31 cellular contexts compared by ENCODE assay signal in genomic region chr9:28079677-28080076, GRCh38.
"Had no signal": no experiment of that assay in that cellular context is flagged by ENCODE, and none has a peak within 500 bp of the region (broad histone marks: within the 10 kb centered on the region; RNA-seq: fewer than 3 reads in every experiment).

No MANE protein-coding gene starts in this region.

- H3K27ac ChIP-seq: adrenal gland, ascending aorta, body of pancreas, brain microvascular endothelial cell, breast epithelium, cardiac muscle cell had no signal

- FAIRE-seq: astrocyte, bronchial epithelial cell had no signal

- H3K4me3 ChIP-seq: adrenal gland, ascending aorta, body of pancreas, breast epithelium, cardiac muscle cell had no signal

- DNase-seq: activated effector memory CD4-positive, alpha-beta T cell treated with anti-CD3 and anti-CD28 coated beads, Interleukin-2, amount 50 U/mL, for 16 hours; activated effector memory CD4-positive, alpha-beta T cell treated with Interleukin-2 at 50 U/mL for 16 hours; activated gamma-delta T cell; activated gamma-delta T cell treated with Interleukin-2 at 50 U/mL for 16 hours; activated naive CD4-positive, alpha-beta T cell; activated naive CD4-positive, alpha-beta T cell treated with anti-CD3 and anti-CD28 coated beads for 36 hours; activated naive CD4-positive, alpha-beta T cell treated with anti-CD3 and anti-CD28 coated beads, Interleukin-2, amount 10 ng/mL, durations not matched to agents 7 days and 5 days; activated naive CD4-positive, alpha-beta T cell treated with Interleukin-2 at 50 U/mL for 16 hours; activated naive CD8-positive, alpha-beta T cell treated with anti-CD3 and anti-CD28 coated beads for 36 hours; activated naive CD8-positive, alpha-beta T cell treated with anti-CD3 and anti-CD28 coated beads, Interleukin-2, amount 10 ng/mL, durations not matched to agents 7 days and 5 days; activated naive CD8-positive, alpha-beta T cell treated with anti-CD3 and anti-CD28 coated beads, Interleukin-2, amount 50 U/mL, for 24 hours; activated T-cell treated with anti-CD3 and anti-CD28 coated beads for 4 hours; activated T-cell treated with anti-CD3 and anti-CD28 coated beads, Interleukin-2, amount 50 U/mL, for 1 hour; activated T-cell treated with anti-CD3 and anti-CD28 coated beads, Interleukin-2, amount 50 U/mL, for 24 hours; activated T-cell treated with anti-CD3 and anti-CD28 coated beads, Interleukin-2, amount 50 U/mL, for 4 hours; activated T-cell treated with anti-CD3 and anti-CD28 coated beads, Interleukin-2, amount 50 U/mL, for 48 hours; activated T-cell treated with anti-CD3 and anti-CD28 coated beads, Interleukin-2, amount 50 U/mL, for 72 hours; adrenal gland; amniotic stem cell; amygdala; aorta; body of pancreas; brain microvascular endothelial cell; caudate nucleus; central memory CD4-positive, alpha-beta T cell; cerebellar nuclear complex had no signal

- H3K27me3 ChIP-seq: adrenal gland, ascending aorta, body of pancreas, brain microvascular endothelial cell, breast epithelium, cardiac muscle cell had no signal

- H3K9me3 ChIP-seq: adrenal gland, ascending aorta, body of pancreas, breast epithelium had no signal

- H3K36me3 ChIP-seq: adrenal gland, ascending aorta, brain microvascular endothelial cell, breast epithelium, cardiac muscle cell had no signal
